ENCODE assay signal across 36 cellular contexts in genomic region chr2:69393963-69394362, GRCh38.
"Had no signal": no experiment of that assay in that cellular context is flagged by ENCODE, and none has a peak within 500 bp of the region (broad histone marks: within the 10 kb centered on the region; RNA-seq: fewer than 3 reads in every experiment).

No MANE protein-coding gene starts in this region.

- H3K27me3 ChIP-seq: brain microvascular endothelial cell, MG63 had no signal

- H3K4me3 ChIP-seq: MG63, PC-9 had no signal

- H3K4me3 Mint-ChIP-seq: activated B cell treated with CpG ODN at 0.5 μM for 24 hours; activated CD4-positive, alpha-beta memory T cell treated with anti-CD3 and anti-CD28 coated beads for 36 hours; activated naive CD8-positive, alpha-beta T cell treated with anti-CD3 and anti-CD28 coated beads for 36 hours; T-cell had no signal

- FAIRE-seq: RCC 7860 had no signal

- H3K9me3 Mint-ChIP-seq: activated B cell treated with CpG ODN at 0.5 μM for 24 hours; activated CD4-positive, alpha-beta memory T cell treated with anti-CD3 and anti-CD28 coated beads for 36 hours; activated naive CD8-positive, alpha-beta T cell treated with anti-CD3 and anti-CD28 coated beads for 36 hours; T-cell had no signal

- DNase-seq: activated B cell treated with CpG ODN at 0.5 μM for 24 hours; activated CD4-positive, alpha-beta memory T cell treated with anti-CD3 and anti-CD28 coated beads for 36 hours; activated CD4-positive, alpha-beta T cell treated with anti-CD3 and anti-CD28 coated beads for 4 hours; activated CD4-positive, alpha-beta T cell treated with anti-CD3 and anti-CD28 coated beads, Interleukin-2, amount 50 U/mL, for 1 hour; activated CD4-positive, CD25-positive, alpha-beta regulatory T cell treated with anti-CD3 and anti-CD28 coated beads, Interleukin-2, amount 50 U/mL, for 72 hours; activated CD8-positive, alpha-beta memory T cell treated with anti-CD3 and anti-CD28 coated beads, Interleukin-2, amount 50 U/mL, for 48 hours; activated gamma-delta T cell treated with Interleukin-2 at 50 U/mL for 16 hours; activated naive CD4-positive, alpha-beta T cell treated with anti-CD3 and anti-CD28 coated beads, Interleukin-2, amount 50 U/mL, for 16 hours; activated naive CD8-positive, alpha-beta T cell treated with anti-CD3 and anti-CD28 coated beads for 36 hours; amniotic stem cell; aorta; brain microvascular endothelial cell; central memory CD4-positive, alpha-beta T cell; Karpas-422; KBM-7; MG63; NCI-H1048; NCI-H1105 treated with DMSO at 0.1 percent for 48 hours; NCI-H1436; NCI-H1694; NCI-H1930; NCI-H2081 treated with DMSO at 0.1 percent for 48 hours; NCI-H345; NCI-H510A; NCI-H526; NCI-H748 treated with DMSO at 0.1 percent for 48 hours; PC-9; SIG-M5; T-cell; T-helper 2 cell; T-helper 9 cell had no signal

- H3K27ac Mint-ChIP-seq: activated B cell treated with CpG ODN at 0.5 μM for 24 hours; activated CD4-positive, alpha-beta memory T cell treated with anti-CD3 and anti-CD28 coated beads for 36 hours; activated naive CD8-positive, alpha-beta T cell treated with anti-CD3 and anti-CD28 coated beads for 36 hours had no signal

- ATAC-seq: Right ventricle myocardium inferior, SK-N-SH treated with all-trans-retinoic acid at 6 μM for 48 hours, T-cell had no signal

- H3K4me2 ChIP-seq: PC-9 had no signal

- H3K9me3 ChIP-seq: MG63 had no signal

- H3K27ac ChIP-seq: brain microvascular endothelial cell, PC-9, RWPE1, VCaP had no signal

- H3K27me3 Mint-ChIP-seq: activated B cell treated with CpG ODN at 0.5 μM for 24 hours; activated CD4-positive, alpha-beta memory T cell treated with anti-CD3 and anti-CD28 coated beads for 36 hours; activated naive CD8-positive, alpha-beta T cell treated with anti-CD3 and anti-CD28 coated beads for 36 hours; T-cell had no signal

- H3K4me1 Mint-ChIP-seq: activated B cell treated with CpG ODN at 0.5 μM for 24 hours, T-cell had no signal

- H2AFZ ChIP-seq: PC-9 had no signal
